In the genomic region with DNA sequence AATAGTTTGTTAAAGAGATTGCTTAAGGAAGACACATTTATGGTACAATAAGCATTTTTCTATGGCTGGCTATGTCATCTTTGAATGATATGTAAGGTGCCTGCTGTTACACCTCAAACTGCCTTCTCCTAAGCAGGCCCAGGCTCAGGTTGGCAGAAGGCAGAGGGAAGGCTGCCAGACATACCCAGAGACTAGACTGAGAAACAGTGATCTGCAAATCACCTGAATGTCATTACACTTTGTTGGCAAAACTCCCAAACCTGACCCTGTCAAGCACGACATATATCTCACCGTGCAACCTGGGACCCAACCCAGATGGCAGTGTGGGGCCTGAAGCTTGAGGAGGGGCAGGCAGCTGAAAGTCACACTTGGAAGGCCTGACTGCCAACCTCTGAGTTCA, we compare ENCODE assay signal across 18 cellular contexts.
"Had no signal": no experiment of that assay in that cellular context is flagged by ENCODE, and none has a peak within 500 bp of the region (broad histone marks: within the 10 kb centered on the region; RNA-seq: fewer than 3 reads in every experiment).

No MANE protein-coding gene starts in this region.

- H3K36me3 ChIP-seq: esophagus muscularis mucosa, tibial nerve, vagina had no signal

- ATAC-seq: body of pancreas; natural killer cell treated with Interleukin-12 subunit alpha and Interleukin-12 subunit beta and Interleukin-15 and Interleukin-18, amount 100 ng/mL, for 72 hours; right cardiac atrium; stimulated activated naive B cell treated with anti-CD40 and anti-IgM and Interleukin-4, amounts not matched to agents 10 μg/mL and 1 μg/mL and 100 μg/mL, for 72 hours had no signal

- H3K9me3 ChIP-seq: body of pancreas, vagina had no signal

- H3K4me3 ChIP-seq: body of pancreas, coronary artery, esophagus muscularis mucosa, skin epidermis, tibial nerve, vagina had no signal

- H3K27ac ChIP-seq: body of pancreas, coronary artery, esophagus muscularis mucosa, skin epidermis, tibial nerve, vagina had no signal

- H3K4me1 ChIP-seq: body of pancreas, esophagus muscularis mucosa, tibial nerve, vagina had no signal

- H3K27me3 ChIP-seq: body of pancreas, esophagus muscularis mucosa, tibial nerve, vagina had no signal

- DNase-seq: activated CD4-positive, alpha-beta T cell treated with anti-CD3 and anti-CD28 coated beads, Interleukin-2, amount 10 ng/mL, durations not matched to agents 7 days and 5 days; activated CD4-positive, CD25-positive, alpha-beta regulatory T cell; activated CD8-positive, alpha-beta memory T cell treated with anti-CD3 and anti-CD28 coated beads for 24 hours; activated gamma-delta T cell treated with Interleukin-2 at 50 U/mL for 16 hours; activated naive CD8-positive, alpha-beta T cell treated with anti-CD3 and anti-CD28 coated beads for 36 hours; hippocampal formation; kidney; right cardiac atrium; stimulated activated CD4-positive, alpha-beta T cell treated with anti-CD3 and anti-CD28 coated beads, Interleukin-15, amount 100 ng/mL, for 24 hours; stimulated activated CD4-positive, alpha-beta T cell treated with anti-CD3 and anti-CD28 coated beads, Interleukin-4, amount 100 ng/mL, for 1 hour; stimulated activated naive B cell treated with anti-CD40 and anti-IgM and Interleukin-4, amounts not matched to agents 10 μg/mL and 1 μg/mL and 100 μg/mL, for 72 hours had no signal
